ENCODE assay signal across 7 cellular contexts in genomic region chr1:243254233-243254926, GRCh38. TPM values are rescaled to one million over a fixed set of nuclear protein-coding genes. Genes with fewer than 3 reads are reported as not detected.
A peak's percentile ranks its signal among the peaks of the same experiment; 100 is the strongest.
DNase-seq lines count a peak whose midpoint lies in the region; ATAC-seq and TF ChIP-seq lines count a peak whose summit lies in the region.

No MANE protein-coding gene starts in this region.

- H3K36me3 ChIP-seq in ectodermal cell (ENCODE audit: control insufficient read depth, insufficient read depth, low read length) (no peaks in the 10 kb centered on the region), lung (ENCODE audit: control insufficient read depth in 2 of 2, insufficient read depth in 2 of 2, low read length in 2 of 2) (no peaks in the 10 kb centered on the region)

- no peaks in the 10 kb centered on the region for H3K27me3 ChIP-seq in ectodermal cell (ENCODE audit: control insufficient read depth, insufficient read depth, low read length, poor library complexity, severe bottlenecking)
- no peaks in the 10 kb centered on the region for H3K27me3 ChIP-seq in lung (ENCODE audit: control insufficient read depth, insufficient read depth)

- TF ChIP-seq CTCF in GM13977 (IDR thresholded peaks at IDR 0.05; ENCODE audit: extremely low read depth, insufficient read depth, missing control alignments) (no peak), lung (IDR thresholded peaks at IDR 0.05; ENCODE audit: control extremely low read depth, extremely low read depth) (no peak)

- peak overlapping the region; percentile 89 for H3K4me3 Mint-ChIP-seq in activated CD4-positive, alpha-beta T cell treated with anti-CD3 and anti-CD28 coated beads, Interleukin-2, amount 10 ng/mL, durations not matched to agents 7 days and 5 days

- H3K4me1 Mint-ChIP-seq in activated CD4-positive, alpha-beta T cell treated with anti-CD3 and anti-CD28 coated beads, Interleukin-2, amount 10 ng/mL, durations not matched to agents 7 days and 5 days: peaks cover 35% of the 10 kb centered on the region

- POLR2A ChIA-PET in activated CD4-positive, alpha-beta T cell treated with anti-CD3 and anti-CD28 coated beads, Interleukin-2, amount 10 ng/mL, durations not matched to agents 7 days and 5 days (lab: Charles Lee): no interaction called here

- H3K27ac ChIP-seq in ectodermal cell (ENCODE audit: insufficient read depth, low read depth, low read length, poor library complexity, severe bottlenecking) (peak overlapping the region; percentile 94), lung (ENCODE audit: low read depth in 1 of 2, low read length in 1 of 2) (peak overlapping the region; percentile 89 to 91)

- H3K4me3 ChIP-seq in ectodermal cell (ENCODE audit: insufficient read depth, low read depth, low read length) (peak overlapping the region; percentile 79), lung (peak overlapping the region; percentile 90)

- H3K27me3 Mint-ChIP-seq in activated CD4-positive, alpha-beta T cell treated with anti-CD3 and anti-CD28 coated beads, Interleukin-2, amount 10 ng/mL, durations not matched to agents 7 days and 5 days: no peaks in the 10 kb centered on the region

- DNase-seq in GM13977 (ENCODE audit: low spot score) (peak; percentile 58), NCI-H460 (ENCODE audit: extremely low read depth, low read depth) (peak; percentile 40), lung (ENCODE audit: low spot score) (peak; percentile 73)
- DNase-seq in activated CD4-positive, alpha-beta T cell treated with anti-CD3 and anti-CD28 coated beads, Interleukin-2, amount 10 ng/mL, durations not matched to agents 7 days and 5 days: peak; percentile 73
- DNase-seq in stimulated activated CD4-positive, alpha-beta T cell treated with anti-CD3 and anti-CD28 coated beads, TNF-alpha, amount 100 ng/mL, for 4 hours (ENCODE audit: low read depth in 3 of 3): peak in 2 of 3 experiments; percentile 26 to 41

- 0% methylated on average over 50 of the region's 50 CpGs for WGBS in ectodermal cell, 2 experiments
- 1% methylated on average over 33 to 50 of the region's 50 CpGs for WGBS in lung, 2 donors

- no peaks in the 10 kb centered on the region for H3K9me3 ChIP-seq in ectodermal cell (ENCODE audit: control insufficient read depth, low read length)
- no peaks in the 10 kb centered on the region for H3K9me3 ChIP-seq in lung (ENCODE audit: control insufficient read depth in 2 of 2, insufficient read depth in 1 of 2, low read length in 1 of 2)

- peak overlapping the region; percentile 99 for H3K27ac Mint-ChIP-seq in activated CD4-positive, alpha-beta T cell treated with anti-CD3 and anti-CD28 coated beads, Interleukin-2, amount 10 ng/mL, durations not matched to agents 7 days and 5 days

- CTCF ChIA-PET in activated CD4-positive, alpha-beta T cell treated with anti-CD3 and anti-CD28 coated beads, Interleukin-2, amount 10 ng/mL, durations not matched to agents 7 days and 5 days (lab: Charles Lee): interaction anchor here (1.2 to 2.0 kb wide), 3 partner anchors 11 to 22 kb away, joined by 3 to 9 read pairs (median 3); no protein-coding TSS in a partner anchor

- H3K4me1 ChIP-seq in ectodermal cell (ENCODE audit: control insufficient read depth, insufficient read depth, low read length) (peaks cover 2% of the 10 kb centered on the region), lung (ENCODE audit: control insufficient read depth in 2 of 2, insufficient read depth in 2 of 2, low read length in 2 of 2) (peaks cover 0 to 7% of the 10 kb centered on the region in 2 donors)

- no peaks in the 10 kb centered on the region for H3K9me3 Mint-ChIP-seq in activated CD4-positive, alpha-beta T cell treated with anti-CD3 and anti-CD28 coated beads, Interleukin-2, amount 10 ng/mL, durations not matched to agents 7 days and 5 days

- in situ Hi-C loops in GM13977 (cut with MboI; ENCODE audit: low pct_unique_long_range_greater_than_20kb, low sequenced_read_pairs, unreplicated experiment): no loop called here

- peak; percentile 22 for ATAC-seq in HG02981 (IDR thresholded peaks at IDR 0.05; ENCODE audit: unreplicated experiment)
- ATAC-seq in lung (ENCODE audit: insufficient read depth, low FRiP score): peak; percentile 12

- H3K36me3 Mint-ChIP-seq in activated CD4-positive, alpha-beta T cell treated with anti-CD3 and anti-CD28 coated beads, Interleukin-2, amount 10 ng/mL, durations not matched to agents 7 days and 5 days (ENCODE audit: low read depth): peaks cover 2% of the 10 kb centered on the region

RNA-seq across cellular contexts. Expression of gene CEP170, which starts 0.7 kb away (rescaled TPM):
- 85.0 and 85.6 TPM in 2 replicates for total RNA-seq in NCI-H460 (2014; rRNA removed; shearing (Covaris generic))
- 60.4 and 107 TPM in 2 replicates for polyA plus RNA-seq in NCI-H460 (2014; cell fraction: nucleus; rRNA removed)
- total RNA-seq in activated CD4-positive, alpha-beta T cell treated with anti-CD3 and anti-CD28 coated beads, Interleukin-2, amount 10 ng/mL, durations not matched to agents 7 days and 5 days: 10 to 100 TPM; 32.1 to 39.8 TPM
- polyA plus RNA-seq in ectodermal cell (2013, experiment 1 of 4): 72.0 TPM
- polyA plus RNA-seq in ectodermal cell (2013, experiment 2 of 4): 87.2 TPM
- 63.3 TPM for polyA plus RNA-seq in ectodermal cell (2013, experiment 3 of 4)
- 71.1 TPM for polyA plus RNA-seq in ectodermal cell (2013, experiment 4 of 4)
- 100 to 1,000 TPM in 1 of 2 donors, 10 to 100 TPM in 1; 87.1 to 113 TPM for total RNA-seq in lung
- polyA plus RNA-seq in lung: 10 to 100 TPM; 24.2 to 24.5 TPM

RNA-seq across cellular contexts. Expression of gene SDCCAG8, which starts 1.5 kb away (rescaled TPM):
- 30.1 and 31.0 TPM in 2 replicates for total RNA-seq in NCI-H460 (2014; rRNA removed; shearing (Covaris generic))
- polyA plus RNA-seq in NCI-H460 (2014; cell fraction: nucleus; rRNA removed): 19.6 and 30.4 TPM in 2 replicates
- 10 to 100 TPM; 23.8 to 26.4 TPM for total RNA-seq in activated CD4-positive, alpha-beta T cell treated with anti-CD3 and anti-CD28 coated beads, Interleukin-2, amount 10 ng/mL, durations not matched to agents 7 days and 5 days
- 16.0 TPM for polyA plus RNA-seq in ectodermal cell (2013, experiment 1 of 4)
- polyA plus RNA-seq in ectodermal cell (2013, experiment 2 of 4): 14.9 TPM
- 10.2 TPM for polyA plus RNA-seq in ectodermal cell (2013, experiment 3 of 4)
- polyA plus RNA-seq in ectodermal cell (2013, experiment 4 of 4): 9.8 TPM
- total RNA-seq in lung: 10 to 100 TPM; 67.3 to 96.7 TPM
- polyA plus RNA-seq in lung: 10 to 100 TPM; 25.4 to 29.1 TPM

Comparison
In these comparisons a context has a peak if more than half of its experiments do, and no peak if none do; other contexts are left out.
1. Peak in every context shown above with its lines: DNase-seq, ATAC-seq, H3K4me3 ChIP-seq and H3K27ac ChIP-seq.